1 cellular context compared by ENCODE assay signal in genomic region chr1:40986929-40987328, GRCh38.
TF ChIP-seq lines count a peak whose summit lies in the region.

No MANE protein-coding gene starts in this region.

TF ChIP-seq in IMR-90, 13 proteins besides CTCF, POLR2A, EP300 and RAD21:
- TF ChIP-seq ELK1 (IDR thresholded peaks at IDR 0.05; ENCODE audit: borderline replicate concordance, low read depth, low read length) (no peak), BHLHE40 (IDR thresholded peaks at IDR 0.05; ENCODE audit: low read depth, low read length) (no peak), MXI1 (IDR thresholded peaks at IDR 0.05; ENCODE audit: borderline replicate concordance, low read depth, low read length) (no peak), MAZ (IDR thresholded peaks at IDR 0.05; ENCODE audit: borderline replicate concordance, low read depth, low read length) (no peak), RCOR1 (IDR thresholded peaks at IDR 0.05; ENCODE audit: insufficient replicate concordance, low read length) (no peak), NFE2L2 (IDR thresholded peaks at IDR 0.05; ENCODE audit: low read depth, low read length) (no peak), CEBPB (IDR thresholded peaks at IDR 0.05; ENCODE audit: low read depth, low read length) (no peak), SMC3 (IDR thresholded peaks at IDR 0.05; ENCODE audit: low read depth, low read length) (no peak), MAFK (IDR thresholded peaks at IDR 0.05; ENCODE audit: low read depth, low read length) (no peak)
